ENCODE assay signal across 9 cellular contexts in the genomic region with DNA sequence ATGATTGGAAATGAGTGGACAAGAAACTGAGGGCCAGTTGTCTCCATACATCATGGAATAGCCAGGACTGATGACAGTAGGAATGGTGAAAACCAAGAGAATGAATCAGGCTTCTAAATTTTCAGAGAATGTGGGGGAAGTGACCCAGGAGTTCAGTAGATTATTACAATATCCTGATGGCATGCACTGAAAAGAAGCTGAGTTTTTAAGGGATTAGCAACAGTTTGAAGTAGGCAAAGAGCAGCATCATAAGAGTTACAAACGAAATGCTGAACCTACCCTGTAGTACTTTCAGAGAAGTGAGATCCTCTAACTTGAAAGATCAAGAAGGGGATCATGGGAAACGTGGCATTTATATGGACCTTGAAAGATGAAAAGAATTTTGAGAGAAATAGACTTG. TPM values are rescaled to one million over a fixed set of nuclear protein-coding genes. Genes with fewer than 3 reads are reported as not detected.
DNase-seq lines count a peak whose midpoint lies in the region; TF ChIP-seq lines count a peak whose summit lies in the region.
"Had no signal": no experiment of that assay in that cellular context is flagged by ENCODE, and none has a peak within 500 bp of the region (broad histone marks: within the 10 kb centered on the region; RNA-seq: fewer than 3 reads in every experiment).

No MANE protein-coding gene starts in this region.

- H3K4me1 Mint-ChIP-seq in endothelial cell (ENCODE audit: unreplicated experiment): peaks cover 13% of the 10 kb centered on the region

- TF ChIP-seq RAD21 in SK-N-SH (IDR thresholded peaks at IDR 0.05; ENCODE audit: low read length): no peak

- WGBS in SK-N-SH (ENCODE audit: low lambda C conversion rate): 1% methylated on average over 2 of the region's 2 CpGs
- 4% methylated on average over 2 of the region's 2 CpGs for WGBS in smooth muscle cell (ENCODE audit: low lambda C conversion rate)

- no peaks in the 10 kb centered on the region for H3K9me2 ChIP-seq in SK-N-SH

- H3K9ac ChIP-seq in SK-N-SH: peak overlapping the region; percentile 39
- peak overlapping the region; percentile 55 for H3K9ac ChIP-seq in smooth muscle cell (ENCODE audit: low read depth)

- peak overlapping the region in 1 of 2 experiments; percentile 90; a peak in 2 of 4 replicates for H3K27ac ChIP-seq in SK-N-SH (ENCODE audit: low read depth in 2 of 2, low read length in 1 of 2)
- peak overlapping the region; percentile 92 for H3K27ac ChIP-seq in smooth muscle cell (ENCODE audit: low read depth)

- no peak for TF ChIP-seq EP300 in SK-N-SH (IDR thresholded peaks at IDR 0.05; ENCODE audit: borderline replicate concordance in 1 of 2, low read depth in 1 of 2, low read length in 1 of 2)

- H3K27me3 ChIP-seq in SK-N-SH (ENCODE audit: insufficient read depth) (peaks cover 11% of the 10 kb centered on the region), smooth muscle cell (ENCODE audit: low read depth) (no peaks in the 10 kb centered on the region)

- H3F3A ChIP-seq in SK-N-SH (replicated peaks; ENCODE audit: insufficient read depth) (peaks cover 21% of the 10 kb centered on the region), smooth muscle cell (ENCODE audit: low read depth) (peaks cover 28% of the 10 kb centered on the region)

- H2AFZ ChIP-seq in SK-N-SH (ENCODE audit: low read depth): peak overlapping the region; percentile 26; the same call in 1 of the 2 replicates
- H2AFZ ChIP-seq in smooth muscle cell (ENCODE audit: low read depth): no peak overlapping the region

- H3K36me3 ChIP-seq in SK-N-SH (replicated peaks in 1 of 2; ENCODE audit: control insufficient read depth in 1 of 2, insufficient read depth in 2 of 2, low read length in 1 of 2) (no peaks in the 10 kb centered on the region), smooth muscle cell (ENCODE audit: low read depth) (no peaks in the 10 kb centered on the region)

- H3K4me3 ChIP-seq in SK-N-SH (ENCODE audit: low read depth in 2 of 2, low read length in 1 of 2): peak overlapping the region in 1 of 2 experiments; percentile 51; a peak in 2 of 4 replicates
- no peak overlapping the region for H3K4me3 ChIP-seq in smooth muscle cell
- H3K4me3 ChIP-seq: coronary artery had no signal

- POLR2A ChIA-PET in SK-N-SH (lab: Yijun Ruan, JAX): no interaction called here

- no peaks in the 10 kb centered on the region for H3K9me3 ChIP-seq in SK-N-SH
- no peaks in the 10 kb centered on the region for H3K9me3 ChIP-seq in smooth muscle cell (replicated peaks; ENCODE audit: low read depth)

- peaks cover 0 to 14% of the 10 kb centered on the region in 2 experiments; a peak in 1 of 4 replicates for H3K4me1 ChIP-seq in SK-N-SH (ENCODE audit: control insufficient read depth in 1 of 2, insufficient read depth in 2 of 2, low read depth in 1 of 2, low read length in 1 of 2)
- H3K4me1 ChIP-seq in smooth muscle cell (ENCODE audit: low read depth): peaks cover 24% of the 10 kb centered on the region

- peak overlapping the region; percentile 81 for H3K4me2 ChIP-seq in SK-N-SH
- peak overlapping the region; percentile 41 for H3K4me2 ChIP-seq in smooth muscle cell

- CTCF ChIA-PET in SK-N-SH (lab: Yijun Ruan, JAX): interaction anchor here (0.8 to 1.2 kb wide), 8 partner anchors 9 to 136 kb away, joined by 3 to 6 read pairs (median 4); no protein-coding TSS in a partner anchor

- no peaks in the 10 kb centered on the region for H3K36me3 Mint-ChIP-seq in endothelial cell (ENCODE audit: low read depth, unreplicated experiment)

- H3K27me3 Mint-ChIP-seq in endothelial cell (ENCODE audit: unreplicated experiment): no peaks in the 10 kb centered on the region

- no peaks in the 10 kb centered on the region for H4K20me1 ChIP-seq in SK-N-SH (ENCODE audit: insufficient read depth)
- no peaks in the 10 kb centered on the region for H4K20me1 ChIP-seq in smooth muscle cell (ENCODE audit: low read depth)

- H3K9me3 Mint-ChIP-seq in endothelial cell (ENCODE audit: unreplicated experiment): no peaks in the 10 kb centered on the region

- H3K27ac Mint-ChIP-seq in endothelial cell (ENCODE audit: unreplicated experiment): no peak overlapping the region

- H3K4me3 Mint-ChIP-seq in endothelial cell (ENCODE audit: unreplicated experiment): no peak overlapping the region

- TF ChIP-seq CTCF in SK-N-SH (IDR thresholded peaks at IDR 0.05) (no peak), smooth muscle cell (IDR thresholded peaks at IDR 0.05; ENCODE audit: borderline replicate concordance, insufficient read depth, poor library complexity, severe bottlenecking) (no peak), GM20000 (IDR thresholded peaks at IDR 0.05; ENCODE audit: extremely low read depth, missing control alignments) (no peak), endothelial cell (IDR thresholded peaks at IDR 0.05; ENCODE audit: unreplicated experiment) (no peak)

- H3K79me2 ChIP-seq in SK-N-SH (ENCODE audit: insufficient read depth) (no peaks in the 10 kb centered on the region), smooth muscle cell (ENCODE audit: low read depth) (no peaks in the 10 kb centered on the region)

- DNase-seq in GM04504 (ENCODE audit: low read depth) (peak; percentile 48), SK-N-SH (no peak), hepatic stellate cell (ENCODE audit: low spot score) (peak; percentile 35), smooth muscle cell (lab: John Stamatoyannopoulos, UW; ENCODE audit: unreplicated experiment) (no peak), GM20000 (ENCODE audit: low spot score) (no peak), endothelial cell (ENCODE audit: low spot score) (no peak), NCI-H2196 (lab: John Stamatoyannopoulos, UW; ENCODE audit: unreplicated experiment) (no peak)

TF ChIP-seq in SK-N-SH, 30 proteins besides CTCF, POLR2A, EP300 and RAD21:
- TF ChIP-seq TCF12 (IDR thresholded peaks at IDR 0.05) (peak; percentile 19; the same call in 1 of the 2 replicates), FOSL2 (IDR thresholded peaks at IDR 0.05; ENCODE audit: borderline replicate concordance, low read depth) (peak; percentile 39)
- TF ChIP-seq, protein P1, sequence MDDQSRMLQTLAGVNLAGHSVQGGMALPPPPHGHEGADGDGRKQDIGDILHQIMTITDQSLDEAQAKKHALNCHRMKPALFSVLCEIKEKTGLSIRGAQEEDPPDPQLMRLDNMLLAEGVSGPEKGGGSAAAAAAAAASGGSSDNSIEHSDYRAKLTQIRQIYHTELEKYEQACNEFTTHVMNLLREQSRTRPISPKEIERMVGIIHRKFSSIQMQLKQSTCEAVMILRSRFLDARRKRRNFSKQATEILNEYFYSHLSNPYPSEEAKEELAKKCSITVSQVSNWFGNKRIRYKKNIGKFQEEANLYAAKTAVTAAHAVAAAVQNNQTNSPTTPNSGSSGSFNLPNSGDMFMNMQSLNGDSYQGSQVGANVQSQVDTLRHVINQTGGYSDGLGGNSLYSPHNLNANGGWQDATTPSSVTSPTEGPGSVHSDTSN (IDR thresholded peaks at IDR 0.05): peak; percentile 76
- TF ChIP-seq, protein P2, sequence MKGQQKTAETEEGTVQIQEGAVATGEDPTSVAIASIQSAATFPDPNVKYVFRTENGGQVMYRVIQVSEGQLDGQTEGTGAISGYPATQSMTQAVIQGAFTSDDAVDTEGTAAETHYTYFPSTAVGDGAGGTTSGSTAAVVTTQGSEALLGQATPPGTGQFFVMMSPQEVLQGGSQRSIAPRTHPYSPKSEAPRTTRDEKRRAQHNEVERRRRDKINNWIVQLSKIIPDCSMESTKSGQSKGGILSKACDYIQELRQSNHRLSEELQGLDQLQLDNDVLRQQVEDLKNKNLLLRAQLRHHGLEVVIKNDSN (IDR thresholded peaks at IDR 0.05; ENCODE audit: borderline replicate concordance, low read depth): no peak

RNA-seq across cellular contexts. Expression of gene SLC2A14, which starts 13.2 kb away (rescaled TPM):
- polyA plus RNA-seq in SK-N-SH (2012; rRNA removed) (0.37 and 0.39 TPM in 2 replicates), smooth muscle cell (8.1 and 19.3 TPM in 2 replicates)
- 0.18 and 0.28 TPM in 2 replicates for polyA plus RNA-seq in SK-N-SH (2012; cell fraction: cytosol; rRNA removed)
- 0.80 and 1.3 TPM in 2 replicates for polyA plus RNA-seq in SK-N-SH (2012; cell fraction: nucleus; rRNA removed)
- total RNA-seq in smooth muscle cell (2.3 and 2.8 TPM in 2 replicates), endothelial cell (ENCODE audit: unreplicated experiment) (0.64 TPM)
- total RNA-seq: pulmonary artery endothelial cell had no signal

Comparison
In these comparisons a context has a peak if more than half of its experiments do, and no peak if none do; other contexts are left out.
1. DNase-seq: peak in GM04504 (single experiment) and hepatic stellate cell (single experiment); none in SK-N-SH (single experiment), smooth muscle cell (single experiment), GM20000 (single experiment), endothelial cell (single experiment) and NCI-H2196 (single experiment).